8 cellular contexts compared by ENCODE assay signal in genomic region chr1:65148548-65149390, GRCh38. TPM values are rescaled to one million over a fixed set of nuclear protein-coding genes. Genes with fewer than 3 reads are reported as not detected.
DNase-seq lines count a peak whose midpoint lies in the region; ATAC-seq and TF ChIP-seq lines count a peak whose summit lies in the region.

No MANE protein-coding gene starts in this region.

- peaks cover 13% of the 10 kb centered on the region for H3K4me1 Mint-ChIP-seq in activated naive CD4-positive, alpha-beta T cell treated with anti-CD3 and anti-CD28 coated beads, Interleukin-2, amount 50 U/mL, for 24 hours

- H3K27ac ChIP-seq in BLaER1 treated with 17β-estradiol and CSF1 and Interleukin-3, amounts not matched to agents 10 nM and 100 nM, result peak overlapping the region; percentile 62 to 81 (median 72)
- peak overlapping the region; percentile 83 to 96 (median 92) for H3K27ac ChIP-seq in heart left ventricle

- no peak for TF ChIP-seq CTCF in heart left ventricle (IDR thresholded peaks at IDR 0.05)

- H3K27ac Mint-ChIP-seq in activated naive CD4-positive, alpha-beta T cell treated with anti-CD3 and anti-CD28 coated beads, Interleukin-2, amount 50 U/mL, for 24 hours, result no peak overlapping the region

- H3K4me2 ChIP-seq in BLaER1 treated with 17β-estradiol and CSF1 and Interleukin-3, amounts not matched to agents 10 nM and 100 nM, result peak overlapping the region; percentile 89 to 100 (median 97)

- peak overlapping the region; percentile 71 to 92 (median 77) for H3K4me3 ChIP-seq in BLaER1 treated with 17β-estradiol and CSF1 and Interleukin-3, amounts not matched to agents 10 nM and 100 nM
- H3K4me3 ChIP-seq in NT2/D1 (ENCODE audit: insufficient read length, low read depth), result peak overlapping the region; percentile 50
- peak overlapping the region; percentile 70 to 95 (median 90) for H3K4me3 ChIP-seq in heart left ventricle

- H3K36me3 ChIP-seq in BLaER1 treated with 17β-estradiol and CSF1 and Interleukin-3, amounts not matched to agents 10 nM and 100 nM, result peaks cover 0 to 5% (median 0%) of the 10 kb centered on the region in 11 experiments; a peak in 5 of 22 replicates
- H3K36me3 ChIP-seq in NT2/D1 (ENCODE audit: insufficient read depth, insufficient read length, low read length), result peaks cover 3% of the 10 kb centered on the region
- no peaks in the 10 kb centered on the region for H3K36me3 ChIP-seq in heart left ventricle

- no peaks in the 10 kb centered on the region for H3K36me3 Mint-ChIP-seq in activated naive CD4-positive, alpha-beta T cell treated with anti-CD3 and anti-CD28 coated beads, Interleukin-2, amount 50 U/mL, for 24 hours

- peaks cover 38% of the 10 kb centered on the region for H3K27me3 Mint-ChIP-seq in activated naive CD4-positive, alpha-beta T cell treated with anti-CD3 and anti-CD28 coated beads, Interleukin-2, amount 50 U/mL, for 24 hours

- ATAC-seq in GM18867 (IDR thresholded peaks at IDR 0.05; ENCODE audit: unreplicated experiment) (peak; percentile 46), HG03097 (IDR thresholded peaks at IDR 0.05; ENCODE audit: low FRiP score, unreplicated experiment) (peak; percentile 43), heart left ventricle (peak; percentile 31 to 79 (median 72))

- H3K4me1 ChIP-seq in BLaER1 treated with 17β-estradiol and CSF1 and Interleukin-3, amounts not matched to agents 10 nM and 100 nM, result peaks cover 16 to 33% (median 26%) of the 10 kb centered on the region in 10 experiments; a peak in 19 of 20 replicates
- no peaks in the 10 kb centered on the region for H3K4me1 ChIP-seq in NT2/D1 (ENCODE audit: insufficient read depth, insufficient read length)
- H3K4me1 ChIP-seq in heart left ventricle, result peaks cover 4 to 29% (median 12%) of the 10 kb centered on the region in 12 donors

- peaks cover 0 to 42% (median 24%) of the 10 kb centered on the region in 11 experiments; a peak in 11 of 22 replicates for H4K20me1 ChIP-seq in BLaER1 treated with 17β-estradiol and CSF1 and Interleukin-3, amounts not matched to agents 10 nM and 100 nM

- no peaks in the 10 kb centered on the region for H3K9me3 Mint-ChIP-seq in activated naive CD4-positive, alpha-beta T cell treated with anti-CD3 and anti-CD28 coated beads, Interleukin-2, amount 50 U/mL, for 24 hours

- intact Hi-C loops in heart left ventricle (cut with DNase I), result loop anchor here (2.0 to 10.0 kb wide), 9 partner anchors 34 to 84 kb away; no protein-coding TSS in a partner anchor
- intact Hi-C loops in posterior vena cava (cut with DNase I), result loop anchor here in 1 of 2 donors (10.0 kb wide), 1 partner anchor 84 kb away; no protein-coding TSS in a partner anchor

- peak overlapping the region; percentile 87 for H3K4me3 Mint-ChIP-seq in activated naive CD4-positive, alpha-beta T cell treated with anti-CD3 and anti-CD28 coated beads, Interleukin-2, amount 50 U/mL, for 24 hours

- H3K27me3 ChIP-seq in BLaER1 treated with 17β-estradiol and CSF1 and Interleukin-3, amounts not matched to agents 10 nM and 100 nM, result peaks cover 25 to 60% (median 52%) of the 10 kb centered on the region in 11 experiments
- peaks cover 97% of the 10 kb centered on the region for H3K27me3 ChIP-seq in NT2/D1 (ENCODE audit: insufficient read depth, insufficient read length)
- H3K27me3 ChIP-seq in heart left ventricle, result no peaks in the 10 kb centered on the region

- peak; percentile 43 for DNase-seq in NT2/D1 (ENCODE audit: low read depth, low spot score)
- peak; percentile 41 to 80 (median 53) for DNase-seq in heart left ventricle
- peak; percentile 90 for DNase-seq in posterior vena cava (ENCODE audit: low spot score)
- DNase-seq in NCI-H1048 (lab: John Stamatoyannopoulos, UW), result no peak

- TF ChIP-seq POLR2A in heart left ventricle (IDR thresholded peaks at IDR 0.05), result no peak

- H3K9ac ChIP-seq in BLaER1 treated with 17β-estradiol and CSF1 and Interleukin-3, amounts not matched to agents 10 nM and 100 nM, result peak overlapping the region; percentile 72 to 86 (median 82)
- peak overlapping the region; percentile 63 for H3K9ac ChIP-seq in NT2/D1 (ENCODE audit: insufficient read length, low read depth)

- 1 to 5% (median 1%) methylated on average over 29 to 75 of the region's 75 CpGs for WGBS in heart left ventricle, 4 donors

- no peaks in the 10 kb centered on the region for H3K9me3 ChIP-seq in BLaER1 treated with 17β-estradiol and CSF1 and Interleukin-3, amounts not matched to agents 10 nM and 100 nM (replicated peaks in 1 of 11)
- H3K9me3 ChIP-seq in NT2/D1 (ENCODE audit: insufficient read depth, low read length) (no peaks in the 10 kb centered on the region), heart left ventricle (no peaks in the 10 kb centered on the region)

RNA-seq across cellular contexts. Expression of gene AK4, which starts 0.8 kb away (rescaled TPM):
- total RNA-seq in heart left ventricle (100 to 1,000 TPM in 8 of 9 donors, 10 to 100 TPM in 1; 87.8 to 181 (median 123) TPM), posterior vena cava (10 to 100 TPM; 68.3 to 86.5 TPM)
- polyA plus RNA-seq in heart left ventricle, result 10 to 100 TPM; 16.0 to 40.0 TPM
